In the genomic region with DNA sequence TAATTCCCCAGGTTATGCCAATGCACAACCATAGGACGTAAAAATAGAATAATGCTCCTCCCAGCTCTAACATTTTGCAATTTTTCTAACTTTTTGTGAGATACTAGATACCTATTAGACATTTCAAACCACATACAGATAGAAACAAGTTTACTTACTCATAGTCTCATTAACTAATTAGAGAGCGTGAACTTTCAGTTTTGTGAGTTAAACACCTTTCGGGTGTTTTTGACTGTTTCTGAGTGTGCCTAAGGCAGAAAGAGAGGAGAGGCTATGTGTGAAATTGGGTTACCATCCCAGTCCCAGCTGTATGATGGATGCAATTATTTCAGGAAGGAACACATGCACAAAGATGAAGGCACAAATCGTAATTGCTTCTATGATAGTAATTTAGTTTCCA, we compare ENCODE assay signal across 34 cellular contexts.
"Had no signal": no experiment of that assay in that cellular context is flagged by ENCODE, and none has a peak within 500 bp of the region (broad histone marks: within the 10 kb centered on the region; RNA-seq: fewer than 3 reads in every experiment).

No MANE protein-coding gene starts in this region.

- H3K9me3 Mint-ChIP-seq: activated B cell treated with CpG ODN at 0.5 μM for 24 hours; activated CD4-positive, alpha-beta memory T cell treated with anti-CD3 and anti-CD28 coated beads for 36 hours; activated CD4-positive, alpha-beta T cell treated with anti-CD3 and anti-CD28 coated beads, Interleukin-2, amount 10 ng/mL, durations not matched to agents 24 days and 14 days; activated CD8-positive, alpha-beta T cell treated with anti-CD3 and anti-CD28 coated beads for 36 hours; activated naive CD4-positive, alpha-beta T cell treated with anti-CD3 and anti-CD28 coated beads for 36 hours; activated naive CD4-positive, alpha-beta T cell treated with anti-CD3 and anti-CD28 coated beads, Interleukin-2, amount 50 U/mL, for 72 hours; activated naive CD8-positive, alpha-beta T cell treated with anti-CD3 and anti-CD28 coated beads for 36 hours; activated T-cell treated with anti-CD3 and anti-CD28 coated beads, Interleukin-2, amount 50 U/mL, for 4 hours; activated T-cell treated with anti-CD3 and anti-CD28 coated beads, Interleukin-2, amount 50 U/mL, for 72 hours; activated T-helper 1 cell treated with anti-CD3 and anti-CD28 coated beads, Interleukin-12 subunit alpha, Interleukin-12 subunit beta, Interleukin-2, Interleukin-4 antibody, amounts not matched to agents 30 ng/mL and 10 ng/mL and 1 ng/mL, durations not matched to agents 14 hours and 24 hours and 36 hours; activated T-helper 17 cell treated with anti-CD3 and anti-CD28 coated beads, Interleukin-2, amount 50 U/mL, for 72 hours; T-helper 1 cell treated with Interleukin-12 subunit alpha and Interleukin-12 subunit beta and Interleukin-4 antibody, amounts not matched to agents 30 μg/mL and 1 μg/mL, for 36 hours; T-helper 2 cell treated with Interferon-gamma antibody and Interleukin-4, amounts not matched to agents 5 μg/mL and 100 μg/mL, for 36 hours had no signal

- H3K9me3 ChIP-seq: adrenal gland, body of pancreas, breast epithelium had no signal

- H3K4me1 Mint-ChIP-seq: activated B cell treated with CpG ODN at 0.5 μM for 24 hours; activated CD4-positive, alpha-beta T cell treated with anti-CD3 and anti-CD28 coated beads, Interleukin-2, amount 10 ng/mL, durations not matched to agents 24 days and 14 days; activated naive CD8-positive, alpha-beta T cell treated with anti-CD3 and anti-CD28 coated beads for 36 hours; activated T-helper 17 cell treated with anti-CD3 and anti-CD28 coated beads, Interleukin-2, amount 50 U/mL, for 72 hours had no signal

- H3K27me3 Mint-ChIP-seq: activated B cell treated with CpG ODN at 0.5 μM for 24 hours; activated CD4-positive, alpha-beta memory T cell treated with anti-CD3 and anti-CD28 coated beads for 36 hours; activated CD4-positive, alpha-beta T cell treated with anti-CD3 and anti-CD28 coated beads, Interleukin-2, amount 10 ng/mL, durations not matched to agents 24 days and 14 days; activated CD8-positive, alpha-beta T cell treated with anti-CD3 and anti-CD28 coated beads for 36 hours; activated naive CD8-positive, alpha-beta T cell treated with anti-CD3 and anti-CD28 coated beads for 36 hours had no signal

- H3K27ac ChIP-seq: adrenal gland, body of pancreas, brain microvascular endothelial cell, breast epithelium, VCaP had no signal

- DNase-seq: activated B cell treated with CpG ODN at 0.5 μM for 24 hours; activated CD4-positive, alpha-beta memory T cell treated with anti-CD3 and anti-CD28 coated beads for 36 hours; activated CD4-positive, alpha-beta T cell treated with anti-CD3 and anti-CD28 coated beads, Interleukin-2, amount 10 ng/mL, durations not matched to agents 24 days and 14 days; activated CD4-positive, alpha-beta T cell treated with anti-CD3 and anti-CD28 coated beads, Interleukin-2, amount 50 U/mL, for 1 hour; activated CD4-positive, alpha-beta T cell treated with anti-CD3 and anti-CD28 coated beads, Interleukin-2, amount 50 U/mL, for 4 hours; activated CD4-positive, CD25-positive, alpha-beta regulatory T cell treated with anti-CD3 and anti-CD28 coated beads, Interleukin-2, amount 50 U/mL, for 72 hours; activated CD8-positive, alpha-beta memory T cell treated with anti-CD3 and anti-CD28 coated beads, Interleukin-2, amount 50 U/mL, for 4 hours; activated CD8-positive, alpha-beta T cell treated with anti-CD3 and anti-CD28 coated beads for 36 hours; activated effector memory CD4-positive, alpha-beta T cell treated with anti-CD3 and anti-CD28 coated beads, Interleukin-2, amount 50 U/mL, for 16 hours; activated gamma-delta T cell treated with Interleukin-2 at 50 U/mL for 16 hours; activated naive CD4-positive, alpha-beta T cell; activated naive CD4-positive, alpha-beta T cell treated with anti-CD3 and anti-CD28 coated beads for 36 hours; activated naive CD4-positive, alpha-beta T cell treated with anti-CD3 and anti-CD28 coated beads, Interleukin-2, amount 50 U/mL, for 16 hours; activated naive CD8-positive, alpha-beta T cell treated with anti-CD3 and anti-CD28 coated beads for 36 hours; activated T-cell treated with anti-CD3 and anti-CD28 coated beads for 4 hours; activated T-cell treated with anti-CD3 and anti-CD28 coated beads, Interleukin-2, amount 50 U/mL, for 1 hour; activated T-cell treated with anti-CD3 and anti-CD28 coated beads, Interleukin-2, amount 50 U/mL, for 4 hours; activated T-cell treated with anti-CD3 and anti-CD28 coated beads, Interleukin-2, amount 50 U/mL, for 72 hours; adrenal gland; amniotic stem cell; aorta; body of pancreas; brain microvascular endothelial cell; central memory CD4-positive, alpha-beta T cell; T-helper 1 cell; T-helper 2 cell; T-helper 9 cell had no signal

- ATAC-seq: activated CD8-positive, alpha-beta T cell treated with anti-CD3 and anti-CD28 coated beads for 36 hours; activated naive CD4-positive, alpha-beta T cell treated with anti-CD3 and anti-CD28 coated beads, Interleukin-2, amount 50 U/mL, for 72 hours; activated T-cell treated with anti-CD3 and anti-CD28 coated beads, Interleukin-2, amount 50 U/mL, for 4 hours; activated T-cell treated with anti-CD3 and anti-CD28 coated beads, Interleukin-2, amount 50 U/mL, for 72 hours; activated T-helper 17 cell treated with anti-CD3 and anti-CD28 coated beads, Interleukin-2, amount 50 U/mL, for 72 hours; body of pancreas had no signal

- H3K4me1 ChIP-seq: adrenal gland, body of pancreas, breast epithelium had no signal

- H3K4me3 ChIP-seq: adrenal gland, body of pancreas, breast epithelium had no signal

- H3K36me3 ChIP-seq: adrenal gland, brain microvascular endothelial cell, breast epithelium had no signal

- H3K36me3 Mint-ChIP-seq: activated CD4-positive, alpha-beta memory T cell treated with anti-CD3 and anti-CD28 coated beads for 36 hours; activated naive CD4-positive, alpha-beta T cell treated with anti-CD3 and anti-CD28 coated beads, Interleukin-2, amount 50 U/mL, for 72 hours; activated naive CD8-positive, alpha-beta T cell treated with anti-CD3 and anti-CD28 coated beads for 36 hours had no signal

- H3K27ac Mint-ChIP-seq: activated B cell treated with CpG ODN at 0.5 μM for 24 hours; activated CD4-positive, alpha-beta memory T cell treated with anti-CD3 and anti-CD28 coated beads for 36 hours; activated CD4-positive, alpha-beta T cell treated with anti-CD3 and anti-CD28 coated beads, Interleukin-2, amount 10 ng/mL, durations not matched to agents 24 days and 14 days; activated CD8-positive, alpha-beta T cell treated with anti-CD3 and anti-CD28 coated beads for 36 hours; activated naive CD4-positive, alpha-beta T cell treated with anti-CD3 and anti-CD28 coated beads for 36 hours; activated naive CD4-positive, alpha-beta T cell treated with anti-CD3 and anti-CD28 coated beads, Interleukin-2, amount 50 U/mL, for 72 hours; activated naive CD8-positive, alpha-beta T cell treated with anti-CD3 and anti-CD28 coated beads for 36 hours; activated T-cell treated with anti-CD3 and anti-CD28 coated beads, Interleukin-2, amount 50 U/mL, for 72 hours; activated T-helper 1 cell treated with anti-CD3 and anti-CD28 coated beads, Interleukin-12 subunit alpha, Interleukin-12 subunit beta, Interleukin-2, Interleukin-4 antibody, amounts not matched to agents 30 ng/mL and 10 ng/mL and 1 ng/mL, durations not matched to agents 14 hours and 24 hours and 36 hours; activated T-helper 17 cell treated with anti-CD3 and anti-CD28 coated beads, Interleukin-2, amount 50 U/mL, for 72 hours; T-helper 1 cell treated with Interleukin-12 subunit alpha and Interleukin-12 subunit beta and Interleukin-4 antibody, amounts not matched to agents 30 μg/mL and 1 μg/mL, for 36 hours; T-helper 2 cell treated with Interferon-gamma antibody and Interleukin-4, amounts not matched to agents 5 μg/mL and 100 μg/mL, for 36 hours had no signal

- H3K4me3 Mint-ChIP-seq: activated B cell treated with CpG ODN at 0.5 μM for 24 hours; activated CD4-positive, alpha-beta memory T cell treated with anti-CD3 and anti-CD28 coated beads for 36 hours; activated CD4-positive, alpha-beta T cell treated with anti-CD3 and anti-CD28 coated beads, Interleukin-2, amount 10 ng/mL, durations not matched to agents 24 days and 14 days; activated CD8-positive, alpha-beta T cell treated with anti-CD3 and anti-CD28 coated beads for 36 hours; activated naive CD4-positive, alpha-beta T cell treated with anti-CD3 and anti-CD28 coated beads for 36 hours; activated naive CD8-positive, alpha-beta T cell treated with anti-CD3 and anti-CD28 coated beads for 36 hours; activated T-cell treated with anti-CD3 and anti-CD28 coated beads, Interleukin-2, amount 50 U/mL, for 4 hours; activated T-cell treated with anti-CD3 and anti-CD28 coated beads, Interleukin-2, amount 50 U/mL, for 72 hours; activated T-helper 1 cell treated with anti-CD3 and anti-CD28 coated beads, Interleukin-12 subunit alpha, Interleukin-12 subunit beta, Interleukin-2, Interleukin-4 antibody, amounts not matched to agents 30 ng/mL and 10 ng/mL and 1 ng/mL, durations not matched to agents 14 hours and 24 hours and 36 hours; activated T-helper 17 cell treated with anti-CD3 and anti-CD28 coated beads, Interleukin-2, amount 50 U/mL, for 72 hours; T-helper 1 cell treated with Interleukin-12 subunit alpha and Interleukin-12 subunit beta and Interleukin-4 antibody, amounts not matched to agents 30 μg/mL and 1 μg/mL, for 36 hours; T-helper 2 cell treated with Interferon-gamma antibody and Interleukin-4, amounts not matched to agents 5 μg/mL and 100 μg/mL, for 36 hours had no signal

- H3K27me3 ChIP-seq: adrenal gland, body of pancreas, brain microvascular endothelial cell, breast epithelium had no signal
